ENCODE assay signal across 1 cellular context in genomic region chr10:23172429-23172828, GRCh38.
TF ChIP-seq lines count a peak whose summit lies in the region.

No MANE protein-coding gene starts in this region.

TF ChIP-seq in WTC11, 78 proteins besides CTCF, POLR2A, EP300 and RAD21 (continued from another document):
- TF ChIP-seq MLX (CRISPR knock-in tag; IDR thresholded peaks at IDR 0.05) (no peak), E2F4 (CRISPR knock-in tag; IDR thresholded peaks at IDR 0.05; ENCODE audit: borderline replicate concordance, low read depth) (no peak), ZNF416 (CRISPR knock-in tag; IDR thresholded peaks at IDR 0.05) (no peak), GRHL2 (CRISPR knock-in tag; IDR thresholded peaks at IDR 0.05; ENCODE audit: insufficient replicate concordance, severe bottlenecking) (no peak), IRF1 (CRISPR knock-in tag; IDR thresholded peaks at IDR 0.05) (no peak), ZNF232 (CRISPR knock-in tag; IDR thresholded peaks at IDR 0.05) (no peak), HMGA2 (CRISPR knock-in tag; IDR thresholded peaks at IDR 0.05) (no peak), PRRX2 (CRISPR knock-in tag; IDR thresholded peaks at IDR 0.05) (no peak), ZNF121 (CRISPR knock-in tag; IDR thresholded peaks at IDR 0.05) (no peak), USF2 (CRISPR knock-in tag; IDR thresholded peaks at IDR 0.05) (no peak), CREB1 (CRISPR knock-in tag; IDR thresholded peaks at IDR 0.05) (no peak)
